In the genomic region with DNA sequence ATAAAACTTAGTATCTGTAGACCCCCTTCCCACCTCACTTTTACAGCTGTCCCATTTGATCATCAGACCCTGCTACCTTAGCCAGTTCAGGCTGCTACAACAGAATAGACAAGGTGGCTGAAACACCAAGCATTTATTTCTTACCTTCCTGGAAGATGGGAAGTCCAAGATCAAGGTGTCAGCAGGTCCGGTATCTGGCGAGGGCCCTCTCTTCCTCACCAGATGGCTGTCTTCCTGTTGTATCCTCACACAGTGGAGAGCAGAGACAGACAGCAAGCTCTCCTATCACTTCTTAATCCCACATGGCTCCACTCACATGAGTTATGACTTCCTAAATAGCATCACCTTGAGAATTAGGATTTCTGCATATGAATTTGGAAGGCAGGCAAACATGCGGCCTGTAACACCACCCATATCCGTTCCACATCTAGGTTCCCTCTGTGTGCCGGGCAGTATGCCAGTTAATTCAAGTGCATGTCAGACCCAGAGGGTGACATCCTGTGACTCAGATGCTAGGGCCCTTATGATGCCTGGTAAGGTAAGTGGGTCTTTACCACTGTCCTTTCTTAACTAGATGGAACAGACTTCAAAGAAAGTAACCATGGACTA, we compare ENCODE assay signal across 1 cellular context.
TF ChIP-seq lines count a peak whose summit lies in the region.

No MANE protein-coding gene starts in this region.

TF ChIP-seq in GM23338, 12 proteins besides CTCF, POLR2A, EP300 and RAD21 (continued from another document):
- TF ChIP-seq ZNF462 (CRISPR knock-in tag; IDR thresholded peaks at IDR 0.05) (no peak), ZNF114 (CRISPR knock-in tag; IDR thresholded peaks at IDR 0.05) (no peak), POLR2AphosphoS5 (IDR thresholded peaks at IDR 0.05; ENCODE audit: low read depth) (no peak), STAT1 (IDR thresholded peaks at IDR 0.05; ENCODE audit: unreplicated experiment) (no peak)
